Comparison of ENCODE assay signal across 1 cellular context in genomic region chr12:68746572-68747180, GRCh38.
TF ChIP-seq lines count a peak whose summit lies in the region.

No MANE protein-coding gene starts in this region.

TF ChIP-seq in HepG2, 621 proteins besides CTCF, POLR2A, EP300 and RAD21 (continued from another document and continues in another):
- TF ChIP-seq EHMT2 (IDR thresholded peaks at IDR 0.05; ENCODE audit: borderline replicate concordance, low read depth, low read length): no peak
- TF ChIP-seq ZSCAN20 (CRISPR knock-in tag; IDR thresholded peaks at IDR 0.05; ENCODE audit: borderline replicate concordance): no peak
- 0 out of 2 replicates have a peak, but pooled peaks have one; percentile 15 for TF ChIP-seq ZNF878 (CRISPR knock-in tag; IDR thresholded peaks at IDR 0.05)
- TF ChIP-seq SPEN (CRISPR knock-in tag; IDR thresholded peaks at IDR 0.05; ENCODE audit: low read depth): no peak
- no peak for TF ChIP-seq NR2F6 (IDR thresholded peaks at IDR 0.05)
- no peak for TF ChIP-seq NR2F6 (CRISPR knock-in tag; IDR thresholded peaks at IDR 0.05)
- peak; percentile 80; the same call in 1 of the 3 replicates for TF ChIP-seq MXI1 (IDR thresholded peaks at IDR 0.05; ENCODE audit: borderline replicate concordance, low read depth, low read length)
- TF ChIP-seq ZBTB42 (CRISPR knock-in tag; IDR thresholded peaks at IDR 0.05): no peak
- TF ChIP-seq HBP1 (CRISPR knock-in tag; IDR thresholded peaks at IDR 0.05; ENCODE audit: low read depth): peak; percentile 96; the same call in 1 of the 2 replicates
- no peak for TF ChIP-seq SYNCRIP (IDR thresholded peaks at IDR 0.05; ENCODE audit: insufficient read depth, low read depth, low read length)
- no peak for TF ChIP-seq ZBTB7A (CRISPR knock-in tag; IDR thresholded peaks at IDR 0.05)
- TF ChIP-seq AKNA (CRISPR knock-in tag; IDR thresholded peaks at IDR 0.05; ENCODE audit: borderline replicate concordance): no peak
- no peak for TF ChIP-seq PITX1 (CRISPR knock-in tag; IDR thresholded peaks at IDR 0.05)
- TF ChIP-seq ZNF556 (CRISPR knock-in tag; IDR thresholded peaks at IDR 0.05; ENCODE audit: borderline replicate concordance): no peak
- no peak for TF ChIP-seq ZNF282 (IDR thresholded peaks at IDR 0.05; ENCODE audit: partially characterized antibody)
- TF ChIP-seq SKIL (CRISPR knock-in tag; IDR thresholded peaks at IDR 0.05; ENCODE audit: borderline replicate concordance): no peak
- TF ChIP-seq ATF3 (CRISPR knock-in tag; IDR thresholded peaks at IDR 0.05): no peak
- TF ChIP-seq ARHGAP35 (CRISPR knock-in tag; IDR thresholded peaks at IDR 0.05; ENCODE audit: borderline replicate concordance): no peak
- 0 out of 2 replicates have a peak, but pooled peaks have one; percentile 30 for TF ChIP-seq ZBTB2 (CRISPR knock-in tag; IDR thresholded peaks at IDR 0.05; ENCODE audit: low read depth)
- no peak for TF ChIP-seq TERF1 (CRISPR knock-in tag; IDR thresholded peaks at IDR 0.05)
- TF ChIP-seq MAFK (conservative IDR thresholded peaks at IDR 0.05 in 1 of 2, IDR thresholded peaks at IDR 0.05 in 1 of 2; ENCODE audit: low read length in 2 of 2): no peak
- no peak for TF ChIP-seq ZNF337 (CRISPR knock-in tag; IDR thresholded peaks at IDR 0.05; ENCODE audit: borderline replicate concordance, low read depth)
- TF ChIP-seq KLF11 (CRISPR knock-in tag; IDR thresholded peaks at IDR 0.05): 0 out of 2 replicates have a peak, but pooled peaks have one; percentile 10
- TF ChIP-seq SNAPC2 (CRISPR knock-in tag; IDR thresholded peaks at IDR 0.05): no peak
- TF ChIP-seq JUNB (CRISPR knock-in tag; IDR thresholded peaks at IDR 0.05; ENCODE audit: borderline replicate concordance): peak; percentile 35; the same call in 1 of the 2 replicates
- no peak for TF ChIP-seq MAFF (IDR thresholded peaks at IDR 0.05; ENCODE audit: low read depth, low read length)
- peak; percentile 93 for TF ChIP-seq E2F5 (CRISPR knock-in tag; conservative IDR thresholded peaks at IDR 0.05)
- TF ChIP-seq ZNF138 (CRISPR knock-in tag; IDR thresholded peaks at IDR 0.05; ENCODE audit: low read depth): no peak
- peak in 1 of 2 experiments; percentile 67; a peak in 1 of 4 replicates for TF ChIP-seq ATF4 (CRISPR knock-in tag; IDR thresholded peaks at IDR 0.05)
- no peak for TF ChIP-seq NAIF1 (CRISPR knock-in tag; IDR thresholded peaks at IDR 0.05; ENCODE audit: borderline replicate concordance)
- TF ChIP-seq ZNF691 (CRISPR knock-in tag; IDR thresholded peaks at IDR 0.05; ENCODE audit: borderline replicate concordance, low read depth): no peak
- TF ChIP-seq RCOR2 (CRISPR knock-in tag; IDR thresholded peaks at IDR 0.05): no peak
- TF ChIP-seq ZNF260 (CRISPR knock-in tag; IDR thresholded peaks at IDR 0.05; ENCODE audit: borderline replicate concordance, low read depth): no peak
- TF ChIP-seq ZNF546 (CRISPR knock-in tag; conservative IDR thresholded peaks at IDR 0.05): no peak
- TF ChIP-seq PAF1 (CRISPR knock-in tag; IDR thresholded peaks at IDR 0.05): no peak
- no peak for TF ChIP-seq NPAS2 (CRISPR knock-in tag; IDR thresholded peaks at IDR 0.05; ENCODE audit: borderline replicate concordance)
- no peak for TF ChIP-seq THYN1 (CRISPR knock-in tag; IDR thresholded peaks at IDR 0.05; ENCODE audit: borderline replicate concordance, low read depth)
- no peak for TF ChIP-seq ZSCAN30 (CRISPR knock-in tag; IDR thresholded peaks at IDR 0.05)
- no peak for TF ChIP-seq ZNF232 (CRISPR knock-in tag; IDR thresholded peaks at IDR 0.05; ENCODE audit: borderline replicate concordance)
- 0 out of 2 replicates have a peak, but pooled peaks have one; percentile 24 for TF ChIP-seq MYPOP (CRISPR knock-in tag; IDR thresholded peaks at IDR 0.05)
- TF ChIP-seq YEATS4 (CRISPR knock-in tag; IDR thresholded peaks at IDR 0.05; ENCODE audit: borderline replicate concordance): no peak
- no peak for TF ChIP-seq ZFP62 (CRISPR knock-in tag; IDR thresholded peaks at IDR 0.05)
- TF ChIP-seq ZNF484 (CRISPR knock-in tag; IDR thresholded peaks at IDR 0.05; ENCODE audit: borderline replicate concordance, low read depth): no peak
- no peak for TF ChIP-seq FOSL1 (CRISPR knock-in tag; IDR thresholded peaks at IDR 0.05; ENCODE audit: borderline replicate concordance)
- TF ChIP-seq ZBTB46 (CRISPR knock-in tag; IDR thresholded peaks at IDR 0.05; ENCODE audit: borderline replicate concordance): no peak
- no peak for TF ChIP-seq RBM39 (IDR thresholded peaks at IDR 0.05; ENCODE audit: low read depth, low read length, poor library complexity, severe bottlenecking)
- no peak for TF ChIP-seq CHCHD3 (CRISPR knock-in tag; IDR thresholded peaks at IDR 0.05)
